22 cellular contexts compared by ENCODE assay signal in genomic region chr9:95573463-95573862, GRCh38. TPM values are rescaled to one million over a fixed set of nuclear protein-coding genes. Genes with fewer than 3 reads are reported as not detected.
DNase-seq lines count a peak whose midpoint lies in the region; FAIRE-seq and TF ChIP-seq lines count a peak whose summit lies in the region.
"Had no signal": no experiment of that assay in that cellular context is flagged by ENCODE, and none has a peak within 500 bp of the region (broad histone marks: within the 10 kb centered on the region; RNA-seq: fewer than 3 reads in every experiment).

No MANE protein-coding gene starts in this region.

- no peak overlapping the region for H2AFZ ChIP-seq in neural progenitor cell (replicated peaks)

- H3K4me2 ChIP-seq in neural progenitor cell = no peak overlapping the region
- H3K4me2 ChIP-seq: BLaER1 treated with 17β-estradiol and CSF1 and Interleukin-3, amounts not matched to agents 10 nM and 100 nM had no signal

- no peaks in the 10 kb centered on the region for H3K9me3 ChIP-seq in SK-N-MC (ENCODE audit: low read depth, low read length)
- H3K9me3 ChIP-seq in neural progenitor cell (ENCODE audit: low read depth) = no peaks in the 10 kb centered on the region
- H3K9me3 ChIP-seq: A549, BE2C, HAP-1 had no signal

- H3K9me3 Mint-ChIP-seq in neural progenitor cell (peaks cover 2% of the 10 kb centered on the region), chondrocyte (ENCODE audit: low read depth) (peaks cover 2% of the 10 kb centered on the region)
- H3K9me3 Mint-ChIP-seq: CD4-positive, alpha-beta T cell; CD8-positive, alpha-beta memory T cell; HFFc6 had no signal

- DNase-seq in G401 (ENCODE audit: low spot score) (peak; percentile 1), SK-N-MC (ENCODE audit: low read depth, low spot score) (no peak), neural progenitor cell (ENCODE audit: low spot score) (no peak), urothelium cell line (ENCODE audit: low spot score) (no peak), chondrocyte (ENCODE audit: low spot score) (no peak)
- no peak for DNase-seq in activated CD8-positive, alpha-beta memory T cell treated with anti-CD3 and anti-CD28 coated beads, Interleukin-2, amount 50 U/mL, for 4 hours
- DNase-seq: ACHN, BE2C, DMS 273 treated with DMSO at 0.1 percent for 48 hours, DMS79, EL, HFFc6 had no signal

- H3K36me3 ChIP-seq in SK-N-MC (ENCODE audit: insufficient read depth, low read length) = no peaks in the 10 kb centered on the region
- no peaks in the 10 kb centered on the region for H3K36me3 ChIP-seq in neural progenitor cell
- H3K36me3 ChIP-seq: BE2C; BLaER1 treated with 17β-estradiol and CSF1 and Interleukin-3, amounts not matched to agents 10 nM and 100 nM; HAP-1 had no signal

- H3K36me3 Mint-ChIP-seq in neural progenitor cell (no peaks in the 10 kb centered on the region), chondrocyte (ENCODE audit: low read depth) (peaks cover 3% of the 10 kb centered on the region)
- H3K36me3 Mint-ChIP-seq: CD14-positive monocyte; CD8-positive, alpha-beta memory T cell had no signal

- H3K4me3 ChIP-seq in SK-N-MC (no peak overlapping the region), neural progenitor cell (no peak overlapping the region)
- H3K4me3 ChIP-seq: BLaER1 treated with 17β-estradiol and CSF1 and Interleukin-3, amounts not matched to agents 10 nM and 100 nM; HAP-1 had no signal

- no peak overlapping the region for H3K4me3 Mint-ChIP-seq in neural progenitor cell
- H3K4me3 Mint-ChIP-seq in chondrocyte (ENCODE audit: unreplicated experiment) = no peak overlapping the region
- H3K4me3 Mint-ChIP-seq: CD14-positive monocyte; CD4-positive, alpha-beta T cell; HFFc6 had no signal

- no peaks in the 10 kb centered on the region for H4K20me1 ChIP-seq in neural progenitor cell (ENCODE audit: low read depth)
- H4K20me1 ChIP-seq: BLaER1 treated with 17β-estradiol and CSF1 and Interleukin-3, amounts not matched to agents 10 nM and 100 nM had no signal

- H3K27ac Mint-ChIP-seq in neural progenitor cell = peak overlapping the region; percentile 44
- H3K27ac Mint-ChIP-seq in chondrocyte (ENCODE audit: unreplicated experiment) = no peak overlapping the region
- H3K27ac Mint-ChIP-seq: CD14-positive monocyte; CD4-positive, alpha-beta T cell; CD8-positive, alpha-beta memory T cell; HFFc6 had no signal

- H3K4me1 Mint-ChIP-seq in neural progenitor cell = peaks cover 22% of the 10 kb centered on the region
- peaks cover 21% of the 10 kb centered on the region for H3K4me1 Mint-ChIP-seq in chondrocyte (ENCODE audit: low read depth)

- in situ Hi-C loops in G401 (cut with HindIII; ENCODE audit: low sequenced_read_pairs) = no loop called here

- FAIRE-seq in urothelium cell line (lab: Jason Lieb, UNC) = no peak
- FAIRE-seq: A549, D721Med, G401.6, GM12892, H54 had no signal

- no peaks in the 10 kb centered on the region for H3F3A ChIP-seq in neural progenitor cell (ENCODE audit: low read depth)

- H3K27ac ChIP-seq in SK-N-MC (0 out of 2 replicates have a peak overlapping the region, but pooled peaks have one; percentile 21), neural progenitor cell (no peak overlapping the region)
- H3K27ac ChIP-seq: A549; BLaER1 treated with 17β-estradiol and CSF1 and Interleukin-3, amounts not matched to agents 10 nM and 100 nM had no signal

- H3K9ac ChIP-seq in SK-N-MC (ENCODE audit: insufficient read length) = no peak overlapping the region
- no peak overlapping the region for H3K9ac ChIP-seq in neural progenitor cell
- H3K9ac ChIP-seq: BLaER1 treated with 17β-estradiol and CSF1 and Interleukin-3, amounts not matched to agents 10 nM and 100 nM had no signal

- no peak for TF ChIP-seq CTCF in neural progenitor cell (IDR thresholded peaks at IDR 0.05)
- TF ChIP-seq CTCF in chondrocyte (IDR thresholded peaks at IDR 0.05) = no peak

- H3K79me2 ChIP-seq in neural progenitor cell (ENCODE audit: low read depth) = no peaks in the 10 kb centered on the region

- H3K27me3 Mint-ChIP-seq in neural progenitor cell (ENCODE audit: insufficient read depth, low read depth) = peaks cover 9% of the 10 kb centered on the region
- peaks cover 18% of the 10 kb centered on the region for H3K27me3 Mint-ChIP-seq in chondrocyte (ENCODE audit: low read depth)

- peaks cover 5% of the 10 kb centered on the region for H3K4me1 ChIP-seq in neural progenitor cell
- H3K4me1 ChIP-seq: BE2C, HAP-1 had no signal

- no peaks in the 10 kb centered on the region for H3K27me3 ChIP-seq in neural progenitor cell
- H3K27me3 ChIP-seq: BE2C; BLaER1 treated with 17β-estradiol and CSF1 and Interleukin-3, amounts not matched to agents 10 nM and 100 nM had no signal

RNA-seq across cellular contexts. Expression of gene PTCH1, which starts 56.7 kb away (rescaled TPM):
- 6.7 and 7.0 TPM in 2 replicates for total RNA-seq in G401 (2014; rRNA removed; shearing (Covaris generic))
- total RNA-seq in neural progenitor cell (ENCODE audit: low replicate concordance) (23.0 and 24.5 TPM in 2 replicates), chondrocyte (5.7 to 10.4 TPM (median 6.4 TPM) in 3 replicates)
